Comparison of ENCODE assay signal across 9 cellular contexts in genomic region chr12:6552140-6552551, GRCh38. TPM values are rescaled to one million over a fixed set of nuclear protein-coding genes. Genes with fewer than 3 reads are reported as not detected.
DNase-seq lines count a peak whose midpoint lies in the region; ATAC-seq and TF ChIP-seq lines count a peak whose summit lies in the region.
"Had no signal": no experiment of that assay in that cellular context is flagged by ENCODE, and none has a peak within 500 bp of the region (broad histone marks: within the 10 kb centered on the region; RNA-seq: fewer than 3 reads in every experiment).

No MANE protein-coding gene starts in this region.

- H3K27ac ChIP-seq in BLaER1 (peak overlapping the region; percentile 40), RWPE2 (ENCODE audit: poor library complexity, severe bottlenecking) (peak overlapping the region; percentile 49), ovary (peak overlapping the region; percentile 46 to 53)

- no peak for TF ChIP-seq EP300 in ovary (IDR thresholded peaks at IDR 0.05)

- peak overlapping the region; percentile 56 for H3K9ac ChIP-seq in BLaER1

- H3K27me3 ChIP-seq in BLaER1, result no peaks in the 10 kb centered on the region
- H3K27me3 ChIP-seq in RWPE2 (ENCODE audit: insufficient read depth, poor library complexity, severe bottlenecking), result no peaks in the 10 kb centered on the region
- H3K27me3 ChIP-seq in ovary, result no peaks in the 10 kb centered on the region

- WGBS in ovary, 3 donors, result 18 to 20% (median 19%) methylated on average over 4 of the region's 4 CpGs

- ATAC-seq in RWPE2 (ENCODE audit: low read depth) (peak; percentile 18; the same call in 1 of the 3 replicates), GM19467 (IDR thresholded peaks at IDR 0.05; ENCODE audit: unreplicated experiment) (no peak)

- H3K4me3 ChIP-seq in BLaER1 (peak overlapping the region; percentile 98; the same call in 1 of the 2 replicates), RWPE2 (ENCODE audit: severe bottlenecking) (no peak overlapping the region), fibroblast of the aortic adventitia (ENCODE audit: low read depth, low read length) (peak overlapping the region; percentile 49), ovary (no peak overlapping the region)

- H3K36me3 ChIP-seq in BLaER1 (peaks cover 57% of the 10 kb centered on the region), RWPE2 (ENCODE audit: low read depth) (peaks cover 13% of the 10 kb centered on the region), ovary (no peaks in the 10 kb centered on the region)

- H3K4me2 ChIP-seq in BLaER1, result peak overlapping the region; percentile 96

- H3K4me1 ChIP-seq in BLaER1 (peaks cover 87% of the 10 kb centered on the region), RWPE2 (ENCODE audit: insufficient read depth, poor library complexity, severe bottlenecking) (peaks cover 35% of the 10 kb centered on the region), ovary (ENCODE audit: insufficient read depth) (peaks cover 25% of the 10 kb centered on the region)

- no peak for TF ChIP-seq POLR2A in ovary (IDR thresholded peaks at IDR 0.05)

- H4K20me1 ChIP-seq in BLaER1, result peaks cover 84% of the 10 kb centered on the region

- TF ChIP-seq CTCF in RWPE2 (IDR thresholded peaks at IDR 0.05; ENCODE audit: poor library complexity, severe bottlenecking), result no peak
- TF ChIP-seq CTCF in fibroblast of the aortic adventitia (IDR thresholded peaks at IDR 0.05; ENCODE audit: insufficient read depth, low read length), result no peak
- TF ChIP-seq CTCF in ovary (IDR thresholded peaks at IDR 0.05), result no peak

- intact Hi-C loops in ovary (cut with DNase I), result loop anchor here in 1 of 4 donors (10.0 kb wide), 1 partner anchor 223 kb away; the partner anchor contains the start of gene LAG3

- H3K9me3 ChIP-seq in BLaER1, result no peaks in the 10 kb centered on the region
- H3K9me3 ChIP-seq in RWPE2 (ENCODE audit: severe bottlenecking), result no peaks in the 10 kb centered on the region
- no peaks in the 10 kb centered on the region for H3K9me3 ChIP-seq in ovary

- DNase-seq in RWPE2 (ENCODE audit: low spot score) (no peak), fibroblast of the aortic adventitia (ENCODE audit: low read depth) (peak; percentile 53), ovary (no peak), NCI-H345 treated with DMSO at 0.1 percent for 48 hours (lab: John Stamatoyannopoulos, UW; ENCODE audit: unreplicated experiment) (no peak), NCI-H2081 (lab: John Stamatoyannopoulos, UW) (no peak), NCI-H1092 treated with DMSO at 0.1 percent for 48 hours (lab: John Stamatoyannopoulos, UW) (no peak)
- DNase-seq: NCI-H187 had no signal

RNA-seq across cellular contexts. Expression of gene IFFO1, which starts 3.7 kb away (rescaled TPM):
- total RNA-seq in fibroblast of the aortic adventitia (ENCODE audit: low replicate concordance) (12.7 and 17.2 TPM in 2 replicates), ovary (10 to 100 TPM; 10.9 to 31.4 (median 22.9) TPM)
- 10 to 100 TPM in 1 of 2 donors, 1 to 10 TPM in 1; 9.7 to 25.9 TPM for polyA plus RNA-seq in ovary

RNA-seq across cellular contexts. Expression of gene NOP2, which starts 15.9 kb away (rescaled TPM):
- total RNA-seq in fibroblast of the aortic adventitia (ENCODE audit: low replicate concordance) (24.0 and 54.6 TPM in 2 replicates), ovary (10 to 100 TPM; 11.6 to 46.9 (median 24.5) TPM)
- polyA plus RNA-seq in ovary, result 10 to 100 TPM; 11.6 to 31.2 TPM

RNA-seq across cellular contexts. Expression of gene GAPDH, which starts 17.8 kb away (rescaled TPM):
- total RNA-seq in fibroblast of the aortic adventitia (ENCODE audit: low replicate concordance), result 1,521 and 5,776 TPM in 2 replicates
- 1,000 to 10,000 TPM in 5 of 7 donors, 100 to 1,000 TPM in 2; 661 to 1,442 (median 1,249) TPM for total RNA-seq in ovary
- 1,000 to 10,000 TPM; 1,086 to 1,247 TPM for polyA plus RNA-seq in ovary

RNA-seq across cellular contexts. Expression of gene CHD4, which starts 55.0 kb away (rescaled TPM):
- 161 and 462 TPM in 2 replicates for total RNA-seq in fibroblast of the aortic adventitia (ENCODE audit: low replicate concordance)
- total RNA-seq in ovary, result 100 to 1,000 TPM; 137 to 297 (median 227) TPM
- 100 to 1,000 TPM; 118 to 177 TPM for polyA plus RNA-seq in ovary

RNA-seq across cellular contexts. Expression of gene NCAPD2, which starts 58.2 kb away (rescaled TPM):
- total RNA-seq in fibroblast of the aortic adventitia (ENCODE audit: low replicate concordance) (43.1 and 45.1 TPM in 2 replicates), ovary (10 to 100 TPM; 11.5 to 19.5 (median 16.4) TPM)
- polyA plus RNA-seq in ovary, result 10 to 100 TPM in 1 of 2 donors, 1 to 10 TPM in 1; 8.8 to 19.4 TPM

Comparison
In these comparisons a context has a peak if more than half of its experiments do, and no peak if none do; other contexts are left out.
1. H3K4me3 ChIP-seq: peak in BLaER1 (single experiment) and fibroblast of the aortic adventitia (single experiment); none in RWPE2 (single experiment) and ovary (single experiment).
2. Peak in every context shown above with its lines, with median percentiles within 50 percentile points of each other: H3K27ac ChIP-seq.